Comparison of ENCODE assay signal across 8 cellular contexts in genomic region chr21:32569261-32570230, GRCh38. TPM values are rescaled to one million over a fixed set of nuclear protein-coding genes. Genes with fewer than 3 reads are reported as not detected.
DNase-seq lines count a peak whose midpoint lies in the region; ATAC-seq and TF ChIP-seq lines count a peak whose summit lies in the region.

No MANE protein-coding gene starts in this region.

- H3K36me3 Mint-ChIP-seq in activated T-helper 17 cell treated with anti-CD3 and anti-CD28 coated beads, Interleukin-2, amount 50 U/mL, for 72 hours (ENCODE audit: low read depth): peaks cover 16% of the 10 kb centered on the region
- peaks cover 12 to 25% (median 18%) of the 10 kb centered on the region in 3 donors for H3K36me3 Mint-ChIP-seq in naive thymus-derived CD8-positive, alpha-beta T cell
- H3K36me3 Mint-ChIP-seq in stimulated activated effector memory CD8-positive, alpha-beta T cell treated with anti-CD3 and anti-CD28 coated beads, Interleukin-12 subunit alpha, Interleukin-12 subunit beta, amount 100 ng/mL, for 72 hours: peaks cover 9% of the 10 kb centered on the region

- H3K27me3 Mint-ChIP-seq in activated T-helper 17 cell treated with anti-CD3 and anti-CD28 coated beads, Interleukin-2, amount 50 U/mL, for 72 hours: no peaks in the 10 kb centered on the region
- H3K27me3 Mint-ChIP-seq in naive thymus-derived CD8-positive, alpha-beta T cell: no peaks in the 10 kb centered on the region

- H3K4me1 Mint-ChIP-seq in activated T-helper 17 cell treated with anti-CD3 and anti-CD28 coated beads, Interleukin-2, amount 50 U/mL, for 72 hours: peaks cover 16% of the 10 kb centered on the region
- peaks cover 8 to 27% (median 24%) of the 10 kb centered on the region in 4 donors for H3K4me1 Mint-ChIP-seq in naive thymus-derived CD8-positive, alpha-beta T cell
- H3K4me1 Mint-ChIP-seq in stimulated activated effector memory CD8-positive, alpha-beta T cell treated with anti-CD3 and anti-CD28 coated beads, Interleukin-12 subunit alpha, Interleukin-12 subunit beta, amount 100 ng/mL, for 72 hours: peaks cover 30% of the 10 kb centered on the region

- POLR2A ChIA-PET in naive thymus-derived CD8-positive, alpha-beta T cell (lab: Charles Lee): interaction anchor here (0.6 to 4.8 kb wide), 12 partner anchors 9 to 1019 kb away, joined by 3 to 39 read pairs (median 4); partner anchors contain the start of genes CFAP298, DONSON, EVA1C and URB1

- H3K27ac ChIP-seq in KOPT-K1 (ENCODE audit: low read depth, low read length, poor library complexity, severe bottlenecking): peak overlapping the region; percentile 13

- DNase-seq in DMS 273 treated with DMSO at 0.1 percent for 48 hours (lab: John Stamatoyannopoulos, UW) (peak; percentile 69), RKO (ENCODE audit: low spot score) (peak; percentile 81), fibroblast of pulmonary artery (ENCODE audit: low read depth) (peak; percentile 88)
- DNase-seq in naive thymus-derived CD8-positive, alpha-beta T cell: peak; percentile 70 to 90 (median 80)
- DNase-seq in stimulated activated effector memory CD8-positive, alpha-beta T cell treated with anti-CD3 and anti-CD28 coated beads, Interleukin-12 subunit alpha, Interleukin-12 subunit beta, amount 100 ng/mL, for 72 hours (ENCODE audit: low spot score in 2 of 2): peak; percentile 71 to 89

- no peaks in the 10 kb centered on the region for H3K36me3 ChIP-seq in KOPT-K1 (ENCODE audit: insufficient read depth, low read length)

- peak overlapping the region; percentile 91 for H3K27ac Mint-ChIP-seq in activated T-helper 17 cell treated with anti-CD3 and anti-CD28 coated beads, Interleukin-2, amount 50 U/mL, for 72 hours
- peak overlapping the region; percentile 89 to 97 (median 94) for H3K27ac Mint-ChIP-seq in naive thymus-derived CD8-positive, alpha-beta T cell
- H3K27ac Mint-ChIP-seq in stimulated activated effector memory CD8-positive, alpha-beta T cell treated with anti-CD3 and anti-CD28 coated beads, Interleukin-12 subunit alpha, Interleukin-12 subunit beta, amount 100 ng/mL, for 72 hours: peak overlapping the region; percentile 93

- peaks cover 6% of the 10 kb centered on the region for H3K9me3 ChIP-seq in KOPT-K1 (ENCODE audit: insufficient read depth, low read length, poor library complexity, severe bottlenecking)

- H3K4me3 ChIP-seq in fibroblast of pulmonary artery (replicated peaks; ENCODE audit: low read depth, low read length): peak overlapping the region; percentile 64

- H3K9me3 Mint-ChIP-seq in activated T-helper 17 cell treated with anti-CD3 and anti-CD28 coated beads, Interleukin-2, amount 50 U/mL, for 72 hours: no peaks in the 10 kb centered on the region
- H3K9me3 Mint-ChIP-seq in naive thymus-derived CD8-positive, alpha-beta T cell: peaks cover 0 to 13% (median 6%) of the 10 kb centered on the region in 9 donors
- H3K9me3 Mint-ChIP-seq in stimulated activated effector memory CD8-positive, alpha-beta T cell treated with anti-CD3 and anti-CD28 coated beads, Interleukin-12 subunit alpha, Interleukin-12 subunit beta, amount 100 ng/mL, for 72 hours: peaks cover 4% of the 10 kb centered on the region

- TF ChIP-seq CTCF in fibroblast of pulmonary artery (IDR thresholded peaks at IDR 0.05; ENCODE audit: low read length, missing control alignments): peak; percentile 88

- ATAC-seq in GM21619 (IDR thresholded peaks at IDR 0.05; ENCODE audit: unreplicated experiment): peak; percentile 69
- peak; percentile 90 for ATAC-seq in activated T-helper 17 cell treated with anti-CD3 and anti-CD28 coated beads, Interleukin-2, amount 50 U/mL, for 72 hours (replicated peaks)
- peak; percentile 88 to 90 for ATAC-seq in naive thymus-derived CD8-positive, alpha-beta T cell
- ATAC-seq in stimulated activated effector memory CD8-positive, alpha-beta T cell treated with anti-CD3 and anti-CD28 coated beads, Interleukin-12 subunit alpha, Interleukin-12 subunit beta, amount 100 ng/mL, for 72 hours: peak; percentile 93

- H3K4me3 Mint-ChIP-seq in activated T-helper 17 cell treated with anti-CD3 and anti-CD28 coated beads, Interleukin-2, amount 50 U/mL, for 72 hours: peak overlapping the region; percentile 84
- peak overlapping the region; percentile 89 to 98 (median 94) for H3K4me3 Mint-ChIP-seq in naive thymus-derived CD8-positive, alpha-beta T cell
- H3K4me3 Mint-ChIP-seq in stimulated activated effector memory CD8-positive, alpha-beta T cell treated with anti-CD3 and anti-CD28 coated beads, Interleukin-12 subunit alpha, Interleukin-12 subunit beta, amount 100 ng/mL, for 72 hours: peak overlapping the region; percentile 94

RNA-seq across cellular contexts. Expression of gene TCP10L, which starts 15.8 kb away (rescaled TPM):
- total RNA-seq in activated T-helper 17 cell treated with anti-CD3 and anti-CD28 coated beads, Interleukin-2, amount 50 U/mL, for 72 hours: 1 to 10 TPM in 1 of 2 donors, under 1 TPM in 1; 0.73 to 1.3 TPM
- total RNA-seq in naive thymus-derived CD8-positive, alpha-beta T cell: under 1 TPM; 0.42 to 0.91 TPM
- under 1 TPM in 2 of 3 donors, not detected in 1; 0.33 to 0.35 TPM for polyA plus RNA-seq in naive thymus-derived CD8-positive, alpha-beta T cell

RNA-seq across cellular contexts. Expression of gene CFAP298, which starts 42.6 kb away (rescaled TPM):
- 10 to 100 TPM; 19.9 to 40.2 TPM for total RNA-seq in activated T-helper 17 cell treated with anti-CD3 and anti-CD28 coated beads, Interleukin-2, amount 50 U/mL, for 72 hours
- total RNA-seq in naive thymus-derived CD8-positive, alpha-beta T cell: 10 to 100 TPM; 35.0 to 36.6 TPM
- polyA plus RNA-seq in naive thymus-derived CD8-positive, alpha-beta T cell: 10 to 100 TPM; 59.4 to 64.2 (median 62.3) TPM

Comparison
In these comparisons a context has a peak if more than half of its experiments do, and no peak if none do; other contexts are left out.
1. Peak in every context shown above with its lines: DNase-seq, ATAC-seq, H3K4me3 ChIP-seq and H3K27ac ChIP-seq.